ENCODE assay signal across 8 cellular contexts in genomic region chr12:32399373-32400113, GRCh38. TPM values are rescaled to one million over a fixed set of nuclear protein-coding genes. Genes with fewer than 3 reads are reported as not detected.
DNase-seq lines count a peak whose midpoint lies in the region; ATAC-seq and TF ChIP-seq lines count a peak whose summit lies in the region.

FGD4 (plus strand) TSS chr12:32399558.

- peaks cover 32 to 44% of the 10 kb centered on the region in 2 donors for H3K27me3 Mint-ChIP-seq in CD8-positive, alpha-beta memory T cell
- H3K27me3 Mint-ChIP-seq in endodermal cell (ENCODE audit: insufficient read depth), result no peaks in the 10 kb centered on the region

- CTCF ChIA-PET in CD8-positive, alpha-beta memory T cell (lab: Charles Lee), result no interaction called here

- WGBS in endodermal cell (ENCODE audit: insufficient coverage in 1 of 2, insufficient read length in 1 of 2), 2 experiments, result 0% methylated on average over 27 to 82 of the region's 82 CpGs

- peak; percentile 88 for TF ChIP-seq CTCF in endodermal cell (conservative IDR thresholded peaks at IDR 0.05)

- ATAC-seq in GM19397 (IDR thresholded peaks at IDR 0.05; ENCODE audit: unreplicated experiment), result peak; percentile 90
- ATAC-seq in HG03457 (IDR thresholded peaks at IDR 0.05; ENCODE audit: unreplicated experiment), result peak; percentile 87

- peaks cover 4% of the 10 kb centered on the region for H3K4me1 ChIP-seq in CD8-positive, alpha-beta memory T cell (ENCODE audit: insufficient read depth, low read length)
- peaks cover 15% of the 10 kb centered on the region for H3K4me1 ChIP-seq in endodermal cell (ENCODE audit: control insufficient read depth, insufficient read depth, low read length)

- peaks cover 15% of the 10 kb centered on the region for H3K27me3 ChIP-seq in CD8-positive, alpha-beta memory T cell (ENCODE audit: insufficient read depth, low read length, poor library complexity, severe bottlenecking)
- no peaks in the 10 kb centered on the region for H3K27me3 ChIP-seq in endodermal cell (ENCODE audit: control insufficient read depth, insufficient read depth, low read length, poor library complexity, severe bottlenecking)

- POLR2A ChIA-PET in CD8-positive, alpha-beta memory T cell (lab: Charles Lee), result no interaction called here

- H3K4me3 ChIP-seq in CD8-positive, alpha-beta memory T cell (ENCODE audit: low read length), result peak within 1 kb of the TSS; percentile 54
- peak within 1 kb of the TSS; percentile 94 for H3K4me3 ChIP-seq in endodermal cell (ENCODE audit: low read length)

- H3K36me3 Mint-ChIP-seq in CD8-positive, alpha-beta memory T cell, result no peaks in the 10 kb centered on the region
- peaks cover 29% of the 10 kb centered on the region for H3K36me3 Mint-ChIP-seq in endodermal cell (ENCODE audit: low read depth)

- peak; percentile 4 to 62 (median 20) for DNase-seq in CD8-positive, alpha-beta memory T cell
- peak; percentile 80 for DNase-seq in NCI-H446 treated with DMSO at 0.1 percent for 48 hours (lab: John Stamatoyannopoulos, UW)
- DNase-seq in activated CD4-positive, alpha-beta T cell treated with anti-CD3 and anti-CD28 coated beads, Interleukin-2, amount 50 U/mL, for 48 hours, result peak; percentile 58 to 68
- DNase-seq in endodermal cell, result peak; percentile 99
- peak; percentile 64 for DNase-seq in medulla oblongata (ENCODE audit: extremely low spot score)
- DNase-seq in stimulated activated CD8-positive, alpha-beta memory T cell treated with anti-CD3 and anti-CD28 coated beads, Interleukin-12 subunit alpha, Interleukin-12 subunit beta, amount 100 ng/mL, for 1 hour (ENCODE audit: low read depth), result peak; percentile 7

- H3K36me3 ChIP-seq in CD8-positive, alpha-beta memory T cell (ENCODE audit: insufficient read depth, low read length), result no peaks in the 10 kb centered on the region
- peaks cover 26% of the 10 kb centered on the region for H3K36me3 ChIP-seq in endodermal cell (ENCODE audit: control insufficient read depth, insufficient read depth, low read length)

- peak within 1 kb of the TSS; percentile 70 for H3K9ac ChIP-seq in endodermal cell (ENCODE audit: extremely low read depth, low read length, poor library complexity, severe bottlenecking)

- H3K4me1 Mint-ChIP-seq in CD8-positive, alpha-beta memory T cell, result peaks cover 10 to 19% (median 13%) of the 10 kb centered on the region in 3 donors
- H3K4me1 Mint-ChIP-seq in endodermal cell, result peaks cover 52% of the 10 kb centered on the region

- H3K27ac Mint-ChIP-seq in CD8-positive, alpha-beta memory T cell, result no peak within 1 kb of the TSS
- peak within 1 kb of the TSS; percentile 96 for H3K27ac Mint-ChIP-seq in endodermal cell

- no peaks in the 10 kb centered on the region for H3K9me3 ChIP-seq in CD8-positive, alpha-beta memory T cell (ENCODE audit: low read length)
- no peaks in the 10 kb centered on the region for H3K9me3 ChIP-seq in endodermal cell (ENCODE audit: control insufficient read depth, low read length)

- no peak within 1 kb of the TSS for H3K27ac ChIP-seq in CD8-positive, alpha-beta memory T cell (ENCODE audit: low read depth, low read length)
- no peak within 1 kb of the TSS for H3K27ac ChIP-seq in endodermal cell (ENCODE audit: low read depth, low read length)

- H3K4me3 Mint-ChIP-seq in CD8-positive, alpha-beta memory T cell, result peak within 1 kb of the TSS; percentile 82 to 89 (median 85)
- H3K4me3 Mint-ChIP-seq in endodermal cell, result peak within 1 kb of the TSS; percentile 89

- H3K9me3 Mint-ChIP-seq in CD8-positive, alpha-beta memory T cell, result peaks cover 0 to 2% (median 0%) of the 10 kb centered on the region in 5 donors
- no peaks in the 10 kb centered on the region for H3K9me3 Mint-ChIP-seq in endodermal cell

RNA-seq across cellular contexts. Expression of gene FGD4, which starts in this region (rescaled TPM):
- 1 to 10 TPM in 1 of 2 experiments, under 1 TPM in 1; 0.64 to 1.4 TPM for total RNA-seq in CD8-positive, alpha-beta memory T cell
- polyA plus RNA-seq in CD8-positive, alpha-beta memory T cell, result 1.4 TPM
- 10 to 100 TPM; 27.6 to 57.7 TPM for total RNA-seq in endodermal cell
- polyA plus RNA-seq in endodermal cell (2013, experiment 1 of 2), result 10.7 TPM
- 11.1 TPM for polyA plus RNA-seq in endodermal cell (2013, experiment 2 of 2)

Comparison
In these comparisons a context has a peak if more than half of its experiments do, and no peak if none do; other contexts are left out.
1. RNA of gene FGD4 (total RNA-seq): 27.6 to 57.7 TPM in endodermal cell; 0.64 to 1.4 TPM in CD8-positive, alpha-beta memory T cell; every median in the first group is over 10 times any median in the second.
2. DNase-seq: peak in every context shown above with its lines; median percentile 99 in endodermal cell; 80 in NCI-H446 treated with DMSO at 0.1 percent for 48 hours; 64 in medulla oblongata; 63 in activated CD4-positive, alpha-beta T cell treated with anti-CD3 and anti-CD28 coated beads, Interleukin-2, amount 50 U/mL, for 48 hours; 20 in CD8-positive, alpha-beta memory T cell; 7 in stimulated activated CD8-positive, alpha-beta memory T cell treated with anti-CD3 and anti-CD28 coated beads, Interleukin-12 subunit alpha, Interleukin-12 subunit beta, amount 100 ng/mL, for 1 hour.